In genomic region chr3:182808041-182808765, GRCh38 we compare ENCODE assay signal across 17 cellular contexts.
"Had no signal": no experiment of that assay in that cellular context is flagged by ENCODE, and none has a peak within 500 bp of the region (broad histone marks: within the 10 kb centered on the region; RNA-seq: fewer than 3 reads in every experiment).

No MANE protein-coding gene starts in this region.

- H3K4me3 Mint-ChIP-seq: activated CD4-positive, alpha-beta T cell treated with anti-CD3 and anti-CD28 coated beads, Interleukin-2, amount 10 ng/mL, durations not matched to agents 24 days and 14 days; activated naive CD8-positive, alpha-beta T cell treated with anti-CD3 and anti-CD28 coated beads, Interleukin-2, amount 50 U/mL, for 24 hours; activated T-cell treated with anti-CD3 and anti-CD28 coated beads, Interleukin-2, amount 50 U/mL, for 72 hours; natural killer cell; stimulated activated memory B cell treated with anti-CD40 and anti-IgM and Interleukin-4, amounts not matched to agents 10 μg/mL and 1 μg/mL and 100 μg/mL, for 72 hours; T-helper 2 cell treated with Interferon-gamma antibody and Interleukin-4, amounts not matched to agents 5 μg/mL and 100 μg/mL, for 36 hours had no signal

- H3K27me3 Mint-ChIP-seq: activated CD4-positive, alpha-beta T cell treated with anti-CD3 and anti-CD28 coated beads, Interleukin-2, amount 10 ng/mL, durations not matched to agents 24 days and 14 days; activated naive CD8-positive, alpha-beta T cell treated with anti-CD3 and anti-CD28 coated beads, Interleukin-2, amount 50 U/mL, for 24 hours; effector memory CD8-positive, alpha-beta T cell; stimulated activated memory B cell treated with anti-CD40 and anti-IgM and Interleukin-4, amounts not matched to agents 10 μg/mL and 1 μg/mL and 100 μg/mL, for 72 hours had no signal

- H3K27me3 ChIP-seq: ascending aorta, tibial artery, vagina had no signal

- H3K9me3 Mint-ChIP-seq: activated CD4-positive, alpha-beta T cell treated with anti-CD3 and anti-CD28 coated beads, Interleukin-2, amount 10 ng/mL, durations not matched to agents 24 days and 14 days; activated naive CD8-positive, alpha-beta T cell treated with anti-CD3 and anti-CD28 coated beads, Interleukin-2, amount 50 U/mL, for 24 hours; activated T-cell treated with anti-CD3 and anti-CD28 coated beads, Interleukin-2, amount 50 U/mL, for 72 hours; effector memory CD8-positive, alpha-beta T cell; natural killer cell; stimulated activated memory B cell treated with anti-CD40 and anti-IgM and Interleukin-4, amounts not matched to agents 10 μg/mL and 1 μg/mL and 100 μg/mL, for 72 hours; T-helper 2 cell treated with Interferon-gamma antibody and Interleukin-4, amounts not matched to agents 5 μg/mL and 100 μg/mL, for 36 hours had no signal

- DNase-seq: activated CD4-positive, alpha-beta T cell treated with anti-CD3 and anti-CD28 coated beads, Interleukin-2, amount 10 ng/mL, durations not matched to agents 24 days and 14 days; activated CD4-positive, CD25-positive, alpha-beta regulatory T cell; activated CD8-positive, alpha-beta memory T cell treated with anti-CD3 and anti-CD28 coated beads, Interleukin-2, amount 50 U/mL, for 48 hours; activated naive CD4-positive, alpha-beta T cell; activated naive CD8-positive, alpha-beta T cell treated with anti-CD3 and anti-CD28 coated beads, Interleukin-2, amount 50 U/mL, for 24 hours; activated T-cell treated with anti-CD3 and anti-CD28 coated beads, Interleukin-2, amount 50 U/mL, for 72 hours; dermis blood vessel endothelial cell; effector memory CD8-positive, alpha-beta T cell; left colon; natural killer cell; retina; tibial artery had no signal

- ATAC-seq: activated naive CD8-positive, alpha-beta T cell treated with anti-CD3 and anti-CD28 coated beads, Interleukin-2, amount 50 U/mL, for 24 hours; activated T-cell treated with anti-CD3 and anti-CD28 coated beads, Interleukin-2, amount 50 U/mL, for 72 hours; effector memory CD8-positive, alpha-beta T cell; left colon; natural killer cell; stimulated activated memory B cell treated with anti-CD40 and anti-IgM and Interleukin-4, amounts not matched to agents 10 μg/mL and 1 μg/mL and 100 μg/mL, for 72 hours had no signal

- H3K27ac Mint-ChIP-seq: activated CD4-positive, alpha-beta T cell treated with anti-CD3 and anti-CD28 coated beads, Interleukin-2, amount 10 ng/mL, durations not matched to agents 24 days and 14 days; activated naive CD8-positive, alpha-beta T cell treated with anti-CD3 and anti-CD28 coated beads, Interleukin-2, amount 50 U/mL, for 24 hours; activated T-cell treated with anti-CD3 and anti-CD28 coated beads, Interleukin-2, amount 50 U/mL, for 72 hours; effector memory CD8-positive, alpha-beta T cell; stimulated activated memory B cell treated with anti-CD40 and anti-IgM and Interleukin-4, amounts not matched to agents 10 μg/mL and 1 μg/mL and 100 μg/mL, for 72 hours; T-helper 2 cell treated with Interferon-gamma antibody and Interleukin-4, amounts not matched to agents 5 μg/mL and 100 μg/mL, for 36 hours had no signal

- H3K36me3 ChIP-seq: ascending aorta, tibial artery, vagina had no signal

- H3K4me3 ChIP-seq: ascending aorta, tibial artery, vagina had no signal

- H3K9me3 ChIP-seq: ascending aorta, tibial artery, vagina had no signal

- H3K27ac ChIP-seq: ascending aorta, epithelial cell of prostate, tibial artery, vagina had no signal

- H3K36me3 Mint-ChIP-seq: natural killer cell had no signal
